In the genomic region with DNA sequence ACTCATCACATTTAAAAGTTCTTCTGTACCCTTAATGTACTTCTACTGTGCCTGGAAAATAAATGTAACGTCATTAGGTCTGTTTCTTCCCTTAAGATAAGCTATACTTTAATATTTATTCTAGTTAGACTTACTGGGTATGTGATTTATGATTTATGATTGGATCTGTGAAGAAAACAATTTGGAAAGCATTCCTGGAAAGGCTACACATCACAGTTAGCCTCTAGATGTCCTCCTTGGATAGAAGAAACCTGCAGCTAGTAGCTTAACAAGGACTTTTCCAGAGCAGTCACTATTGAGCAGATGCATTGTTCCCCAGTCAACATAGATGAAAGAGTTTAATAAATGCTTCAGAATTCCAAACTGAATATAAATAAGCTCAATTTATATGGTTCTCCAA, we compare ENCODE assay signal across 9 cellular contexts. TPM values are rescaled to one million over a fixed set of nuclear protein-coding genes. Genes with fewer than 3 reads are reported as not detected.
DNase-seq lines count a peak whose midpoint lies in the region; ATAC-seq and TF ChIP-seq lines count a peak whose summit lies in the region.
"Had no signal": no experiment of that assay in that cellular context is flagged by ENCODE, and none has a peak within 500 bp of the region (broad histone marks: within the 10 kb centered on the region; RNA-seq: fewer than 3 reads in every experiment).

No MANE protein-coding gene starts in this region.

- H3K27ac Mint-ChIP-seq in stimulated activated effector memory CD8-positive, alpha-beta T cell treated with anti-CD3 and anti-CD28 coated beads, Interleukin-12 subunit alpha, Interleukin-12 subunit beta, amount 100 ng/mL, for 72 hours, result no peak overlapping the region

- intact Hi-C loops in adrenal gland (cut with DNase I), result loop anchor here in 1 of 2 donors (10.0 kb wide), 1 partner anchor 123 kb away; no protein-coding TSS in a partner anchor

- no peaks in the 10 kb centered on the region for H3K4me1 ChIP-seq in adrenal gland (replicated peaks in 1 of 2)

- TF ChIP-seq POLR2A in adrenal gland (IDR thresholded peaks at IDR 0.05), result no peak

- no peak overlapping the region for H3K4me3 ChIP-seq in adrenal gland
- H3K4me3 ChIP-seq: skin epidermis had no signal

- H3K9me3 ChIP-seq in adrenal gland (replicated peaks in 1 of 3), result no peaks in the 10 kb centered on the region

- no peaks in the 10 kb centered on the region for H3K27me3 ChIP-seq in adrenal gland

- H3K36me3 Mint-ChIP-seq in stimulated activated effector memory CD8-positive, alpha-beta T cell treated with anti-CD3 and anti-CD28 coated beads, Interleukin-12 subunit alpha, Interleukin-12 subunit beta, amount 100 ng/mL, for 72 hours, result no peaks in the 10 kb centered on the region

- H3K9me3 Mint-ChIP-seq in stimulated activated effector memory CD8-positive, alpha-beta T cell treated with anti-CD3 and anti-CD28 coated beads, Interleukin-12 subunit alpha, Interleukin-12 subunit beta, amount 100 ng/mL, for 72 hours, result no peaks in the 10 kb centered on the region

- H3K27ac ChIP-seq in adrenal gland, result no peak overlapping the region
- H3K27ac ChIP-seq: skin epidermis had no signal

- H3K4me3 Mint-ChIP-seq in stimulated activated effector memory CD8-positive, alpha-beta T cell treated with anti-CD3 and anti-CD28 coated beads, Interleukin-12 subunit alpha, Interleukin-12 subunit beta, amount 100 ng/mL, for 72 hours, result no peak overlapping the region

- peak; percentile 17 to 75 (median 58) for TF ChIP-seq CTCF in adrenal gland (IDR thresholded peaks at IDR 0.05)

- H3K4me1 Mint-ChIP-seq in stimulated activated effector memory CD8-positive, alpha-beta T cell treated with anti-CD3 and anti-CD28 coated beads, Interleukin-12 subunit alpha, Interleukin-12 subunit beta, amount 100 ng/mL, for 72 hours, result no peaks in the 10 kb centered on the region

- 4 to 24% (median 13%) methylated on average over 1 of the region's 1 CpG for WGBS in adrenal gland, 4 donors

- H3K36me3 ChIP-seq in adrenal gland (replicated peaks in 1 of 2), result no peaks in the 10 kb centered on the region

- DNase-seq in AG20443 (ENCODE audit: low spot score) (peak; percentile 65), HPDE6-E6E7 (ENCODE audit: extremely low spot score) (peak; percentile 17), adrenal gland (peak in 2 of 7 donors; percentile 12 to 20), kidney glomerular epithelial cell (lab: John Stamatoyannopoulos, UW) (peak; percentile 20), NCI-H2107 treated with DMSO at 0.1 percent for 48 hours (lab: John Stamatoyannopoulos, UW; ENCODE audit: unreplicated experiment) (no peak)
- DNase-seq in stimulated activated effector memory CD8-positive, alpha-beta T cell treated with anti-CD3 and anti-CD28 coated beads, Interleukin-12 subunit alpha, Interleukin-12 subunit beta, amount 100 ng/mL, for 72 hours (ENCODE audit: low spot score in 2 of 2), result no peak

- no peak for ATAC-seq in GM18873 (IDR thresholded peaks at IDR 0.05; ENCODE audit: low FRiP score, unreplicated experiment)
- no peak for ATAC-seq in HG03196 (IDR thresholded peaks at IDR 0.05; ENCODE audit: unreplicated experiment)
- ATAC-seq in stimulated activated effector memory CD8-positive, alpha-beta T cell treated with anti-CD3 and anti-CD28 coated beads, Interleukin-12 subunit alpha, Interleukin-12 subunit beta, amount 100 ng/mL, for 72 hours, result no peak

RNA-seq across cellular contexts. Expression of a gene that starts 22.2 kb away (rescaled TPM):
- 10 to 100 TPM in 6 of 8 donors, 1 to 10 TPM in 2; 8.8 to 21.0 (median 14.6) TPM for total RNA-seq in adrenal gland
- polyA plus RNA-seq in adrenal gland, result 1 to 10 TPM; 2.9 to 7.2 (median 6.0) TPM

RNA-seq across cellular contexts. Expression of a gene that starts 41.9 kb away (rescaled TPM):
- 100 to 1,000 TPM; 127 to 803 (median 239) TPM for total RNA-seq in adrenal gland
- polyA plus RNA-seq in adrenal gland, result 100 to 1,000 TPM in 1 of 3 donors, 10 to 100 TPM in 2; 36.9 to 675 (median 49.4) TPM

Comparison
In these comparisons a context has a peak if more than half of its experiments do, and no peak if none do; other contexts are left out.
1. DNase-seq: peak in AG20443 (single experiment), HPDE6-E6E7 (single experiment) and kidney glomerular epithelial cell (single experiment); none in NCI-H2107 treated with DMSO at 0.1 percent for 48 hours (single experiment) and stimulated activated effector memory CD8-positive, alpha-beta T cell treated with anti-CD3 and anti-CD28 coated beads, Interleukin-12 subunit alpha, Interleukin-12 subunit beta, amount 100 ng/mL, for 72 hours (0 of 2).